In the genomic region with DNA sequence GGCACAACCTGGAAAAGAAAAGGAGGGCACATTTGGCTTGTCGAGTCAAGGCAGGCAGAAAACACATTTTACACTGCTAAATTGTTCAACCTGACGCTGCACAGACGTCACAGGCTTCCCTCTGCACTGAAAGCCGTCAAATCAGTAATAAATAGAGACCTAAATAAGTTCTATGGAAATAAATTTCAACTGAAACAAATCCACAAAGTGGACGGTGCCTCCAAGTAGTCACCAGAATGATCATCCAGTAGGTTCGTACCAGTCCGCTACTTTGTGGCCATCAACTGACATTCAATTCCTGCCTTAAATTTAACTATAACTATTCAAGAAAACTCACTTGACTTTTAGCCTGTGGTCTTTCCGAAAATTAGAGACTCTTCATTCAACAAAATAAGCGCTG, we compare ENCODE assay signal across 8 cellular contexts. TPM values are rescaled to one million over a fixed set of nuclear protein-coding genes. Genes with fewer than 3 reads are reported as not detected.
DNase-seq lines count a peak whose midpoint lies in the region; ATAC-seq and TF ChIP-seq lines count a peak whose summit lies in the region.

No MANE protein-coding gene starts in this region.

- peaks cover 0 to 23% (median 17%) of the 10 kb centered on the region in 4 donors for H3K4me1 Mint-ChIP-seq in CD4-positive, CD25-positive, alpha-beta regulatory T cell
- no peaks in the 10 kb centered on the region for H3K4me1 Mint-ChIP-seq in endothelial cell (ENCODE audit: unreplicated experiment)

- DNase-seq in CD4-positive, CD25-positive, alpha-beta regulatory T cell: peak in 1 of 3 donors; percentile 1
- DNase-seq in NT2/D1 (ENCODE audit: low read depth, low spot score) (no peak), endothelial cell (ENCODE audit: low spot score) (no peak), NCI-H2107 treated with DMSO at 0.1 percent for 48 hours (lab: John Stamatoyannopoulos, UW; ENCODE audit: unreplicated experiment) (no peak), NCI-H1436 treated with DMSO at 0.1 percent for 48 hours (lab: John Stamatoyannopoulos, UW) (no peak)
- DNase-seq in stimulated activated CD4-positive, alpha-beta T cell treated with anti-CD3 and anti-CD28 coated beads, Interleukin-2, amount 100 ng/mL, for 24 hours: no peak

- peaks cover 0 to 2% (median 0%) of the 10 kb centered on the region in 7 donors for H3K9me3 Mint-ChIP-seq in CD4-positive, CD25-positive, alpha-beta regulatory T cell
- no peaks in the 10 kb centered on the region for H3K9me3 Mint-ChIP-seq in endothelial cell (ENCODE audit: unreplicated experiment)

- no peaks in the 10 kb centered on the region for H3K36me3 ChIP-seq in CD4-positive, CD25-positive, alpha-beta regulatory T cell (ENCODE audit: control insufficient read depth, insufficient read depth, low read length)
- H3K36me3 ChIP-seq in NT2/D1 (ENCODE audit: insufficient read depth, insufficient read length, low read length) (no peaks in the 10 kb centered on the region), neutrophil (no peaks in the 10 kb centered on the region)

- peak overlapping the region; percentile 86 to 95 (median 92) for H3K4me3 Mint-ChIP-seq in CD4-positive, CD25-positive, alpha-beta regulatory T cell
- H3K4me3 Mint-ChIP-seq in endothelial cell (ENCODE audit: unreplicated experiment): peak overlapping the region; percentile 88

- TF ChIP-seq CTCF in endothelial cell (IDR thresholded peaks at IDR 0.05; ENCODE audit: unreplicated experiment): no peak
- no peak for TF ChIP-seq CTCF in neutrophil (IDR thresholded peaks at IDR 0.05)

- H3K4me1 ChIP-seq in CD4-positive, CD25-positive, alpha-beta regulatory T cell (ENCODE audit: control insufficient read depth, insufficient read depth, low read length, poor library complexity, severe bottlenecking): peaks cover 13% of the 10 kb centered on the region
- H3K4me1 ChIP-seq in NT2/D1 (ENCODE audit: insufficient read depth, insufficient read length) (peaks cover 3% of the 10 kb centered on the region), neutrophil (ENCODE audit: control insufficient read depth in 1 of 2, insufficient read depth in 1 of 2, low read depth in 1 of 2, low read length in 1 of 2) (peaks cover 14 to 23% of the 10 kb centered on the region in 2 experiments)

- peaks cover 10% of the 10 kb centered on the region for H3K36me3 Mint-ChIP-seq in CD4-positive, CD25-positive, alpha-beta regulatory T cell
- no peaks in the 10 kb centered on the region for H3K36me3 Mint-ChIP-seq in endothelial cell (ENCODE audit: low read depth, unreplicated experiment)

- H3K9ac ChIP-seq in NT2/D1 (ENCODE audit: insufficient read length, low read depth): peak overlapping the region; percentile 87

- H3K27ac ChIP-seq in CD4-positive, CD25-positive, alpha-beta regulatory T cell (ENCODE audit: insufficient read depth, low read length, poor library complexity, severe bottlenecking): peak overlapping the region; percentile 82
- peak overlapping the region; percentile 62 for H3K27ac ChIP-seq in neutrophil

- peak overlapping the region; percentile 38 to 84 (median 82) for H3K27ac Mint-ChIP-seq in CD4-positive, CD25-positive, alpha-beta regulatory T cell
- H3K27ac Mint-ChIP-seq in endothelial cell (ENCODE audit: unreplicated experiment): no peak overlapping the region

- H3K4me3 ChIP-seq in CD4-positive, CD25-positive, alpha-beta regulatory T cell (ENCODE audit: low read depth, low read length): peak overlapping the region; percentile 70
- H3K4me3 ChIP-seq in NT2/D1 (ENCODE audit: insufficient read length, low read depth) (peak overlapping the region; percentile 72), neutrophil (ENCODE audit: low read depth in 1 of 2, low read length in 1 of 2) (peak overlapping the region; percentile 69 to 80)

- H3K27me3 ChIP-seq in CD4-positive, CD25-positive, alpha-beta regulatory T cell (ENCODE audit: control insufficient read depth, insufficient read depth, low read length): no peaks in the 10 kb centered on the region
- H3K27me3 ChIP-seq in NT2/D1 (ENCODE audit: insufficient read depth, insufficient read length): no peaks in the 10 kb centered on the region
- peaks cover 26% of the 10 kb centered on the region for H3K27me3 ChIP-seq in neutrophil

- H3K9me3 ChIP-seq in CD4-positive, CD25-positive, alpha-beta regulatory T cell (ENCODE audit: control insufficient read depth in 2 of 2, low read length in 2 of 2): no peaks in the 10 kb centered on the region
- no peaks in the 10 kb centered on the region for H3K9me3 ChIP-seq in NT2/D1 (ENCODE audit: insufficient read depth, low read length)
- H3K9me3 ChIP-seq in neutrophil: no peaks in the 10 kb centered on the region

- ATAC-seq in CD4-positive, CD25-positive, alpha-beta regulatory T cell (ENCODE audit: low read depth in 2 of 2): no peak
- no peak for ATAC-seq in HG03442 (IDR thresholded peaks at IDR 0.05; ENCODE audit: unreplicated experiment)

- peaks cover 10% of the 10 kb centered on the region for H3K27me3 Mint-ChIP-seq in CD4-positive, CD25-positive, alpha-beta regulatory T cell
- H3K27me3 Mint-ChIP-seq in endothelial cell (ENCODE audit: unreplicated experiment): peaks cover 2% of the 10 kb centered on the region

RNA-seq across cellular contexts. Expression of a gene that starts 49.0 kb away (rescaled TPM):
- total RNA-seq in CD4-positive, CD25-positive, alpha-beta regulatory T cell: not detected
- not detected for polyA plus RNA-seq in CD4-positive, CD25-positive, alpha-beta regulatory T cell
- total RNA-seq in endothelial cell (ENCODE audit: unreplicated experiment): not detected

RNA-seq across cellular contexts. Expression of a gene that starts 54.3 kb away (rescaled TPM):
- total RNA-seq in CD4-positive, CD25-positive, alpha-beta regulatory T cell: 186 TPM
- polyA plus RNA-seq in CD4-positive, CD25-positive, alpha-beta regulatory T cell: 100 to 1,000 TPM; 119 to 161 (median 136) TPM
- 54.9 TPM for total RNA-seq in endothelial cell (ENCODE audit: unreplicated experiment)
